In genomic region chr3:156781310-156782230, GRCh38 we compare ENCODE assay signal across 18 cellular contexts. TPM values are rescaled to one million over a fixed set of nuclear protein-coding genes. Genes with fewer than 3 reads are reported as not detected.
DNase-seq lines count a peak whose midpoint lies in the region; ATAC-seq, FAIRE-seq and TF ChIP-seq lines count a peak whose summit lies in the region.
"Had no signal": no experiment of that assay in that cellular context is flagged by ENCODE, and none has a peak within 500 bp of the region (broad histone marks: within the 10 kb centered on the region; RNA-seq: fewer than 3 reads in every experiment).

No MANE protein-coding gene starts in this region.

- intact Hi-C loops in OCI-LY7 (cut with micrococcal nuclease; ENCODE audit: unreplicated experiment) = no loop called here

- H3K36me3 ChIP-seq in brain microvascular endothelial cell (replicated peaks) = no peaks in the 10 kb centered on the region
- H3K36me3 ChIP-seq in keratinocyte (ENCODE audit: control insufficient read depth in 2 of 2, extremely low read depth in 1 of 2, insufficient read depth in 2 of 2, low read length in 2 of 2) = peaks cover 0 to 2% of the 10 kb centered on the region in 2 experiments
- no peaks in the 10 kb centered on the region for H3K36me3 ChIP-seq in OCI-LY7 (ENCODE audit: insufficient read depth, low read length)
- H3K36me3 ChIP-seq: vagina had no signal

- H3K9me3 ChIP-seq in keratinocyte (ENCODE audit: control insufficient read depth, low read depth, low read length) = no peaks in the 10 kb centered on the region
- H3K9me3 ChIP-seq in OCI-LY7 (ENCODE audit: low read length) = no peaks in the 10 kb centered on the region
- H3K9me3 ChIP-seq: vagina had no signal

- H3K4me2 ChIP-seq in keratinocyte (ENCODE audit: control insufficient read depth, extremely low read depth, insufficient read depth, low read depth, low read length) = peak overlapping the region; percentile 59
- H3K4me2 ChIP-seq in OCI-LY7 (ENCODE audit: low read length) = no peak overlapping the region

- no peaks in the 10 kb centered on the region for H3K9me1 ChIP-seq in keratinocyte (ENCODE audit: control insufficient read depth, extremely low read depth, insufficient read depth, low read length)

- ATAC-seq in HG03565 (IDR thresholded peaks at IDR 0.05; ENCODE audit: unreplicated experiment) (no peak), HG03521 (IDR thresholded peaks at IDR 0.05; ENCODE audit: unreplicated experiment) (no peak), GM21390 (IDR thresholded peaks at IDR 0.05; ENCODE audit: unreplicated experiment) (no peak)
- ATAC-seq: stimulated activated memory B cell treated with anti-CD40 and anti-IgM and Interleukin-4, amounts not matched to agents 10 μg/mL and 1 μg/mL and 100 μg/mL, for 72 hours had no signal

- POLR2A ChIA-PET in OCI-LY7 (lab: Charles Lee) = interaction anchor here (0.5 kb wide), 1 partner anchor 277 kb away, joined by 5 read pairs; no protein-coding TSS in a partner anchor

- no peaks in the 10 kb centered on the region for H3K9me2 ChIP-seq in OCI-LY7 (ENCODE audit: insufficient read depth, low read length)

- BruUV-seq in OCI-LY7 (replicated peaks; lab: Mats Ljungman, UMichigan) = no TSS peak

- H3K4me3 ChIP-seq in brain microvascular endothelial cell (ENCODE audit: low read depth, low read length) = no peak overlapping the region
- H3K4me3 ChIP-seq in keratinocyte (ENCODE audit: control insufficient read depth in 2 of 3, extremely low read depth in 1 of 3, insufficient read depth in 2 of 3, low read depth in 1 of 3, low read length in 3 of 3) = peak overlapping the region in 1 of 3 experiments; percentile 16
- no peak overlapping the region for H3K4me3 ChIP-seq in OCI-LY7 (ENCODE audit: low read depth, low read length, poor library complexity, severe bottlenecking)
- H3K4me3 ChIP-seq: vagina had no signal

- H3K9ac ChIP-seq in keratinocyte (ENCODE audit: control insufficient read depth, extremely low read depth, insufficient read depth, low read length) = peak overlapping the region; percentile 54

- FAIRE-seq in keratinocyte (lab: Jason Lieb, UNC) = peak; percentile 91

- DNase-seq in AG08395 (ENCODE audit: low spot score) (peak; percentile 37), LHCN-M2 (ENCODE audit: low read depth) (peak; percentile 63), brain microvascular endothelial cell (peak; percentile 69), keratinocyte (ENCODE audit: low read depth, low spot score) (no peak), OCI-LY7 (ENCODE audit: low spot score) (no peak)
- DNase-seq: activated CD4-positive, alpha-beta T cell treated with anti-CD3 and anti-CD28 coated beads, Interleukin-2, amount 10 ng/mL, durations not matched to agents 24 days and 14 days; anterior cingulate cortex; DND-41; effector CD4-positive, alpha-beta T cell; midbrain; NCI-H1694; NK-92 treated with Interleukin-12 subunit alpha and Interleukin-12 subunit beta, amount 100 ng/mL, for 24 hours; stimulated activated CD4-positive, alpha-beta T cell treated with anti-CD3 and anti-CD28 coated beads, Interleukin-1b, Interleukin-23, amount 100 ng/mL, for 48 hours had no signal

- H3K4me1 ChIP-seq in keratinocyte (ENCODE audit: control insufficient read depth, extremely low read depth, insufficient read depth, low read length) = peaks cover 48% of the 10 kb centered on the region
- no peaks in the 10 kb centered on the region for H3K4me1 ChIP-seq in OCI-LY7 (ENCODE audit: insufficient read depth, low read length, poor library complexity, severe bottlenecking)
- H3K4me1 ChIP-seq: vagina had no signal

- no peaks in the 10 kb centered on the region for H4K20me1 ChIP-seq in keratinocyte (ENCODE audit: control insufficient read depth, extremely low read depth, insufficient read depth, low read length)
- H4K20me1 ChIP-seq in OCI-LY7 (ENCODE audit: insufficient read depth, low read length) = no peaks in the 10 kb centered on the region

- H2AFZ ChIP-seq in keratinocyte (ENCODE audit: control insufficient read depth, low read length) = peak overlapping the region; percentile 21
- H2AFZ ChIP-seq in OCI-LY7 (ENCODE audit: low read length) = no peak overlapping the region

- H3K27me3 ChIP-seq in brain microvascular endothelial cell (replicated peaks) = no peaks in the 10 kb centered on the region
- H3K27me3 ChIP-seq in keratinocyte (ENCODE audit: control insufficient read depth, extremely low read depth, insufficient read depth, low read length) = no peaks in the 10 kb centered on the region
- H3K27me3 ChIP-seq: vagina had no signal

- CTCF ChIA-PET in OCI-LY7 (lab: Charles Lee; ENCODE audit: unreplicated experiment) = no interaction called here

- in situ Hi-C loops in brain microvascular endothelial cell (cut with HindIII; ENCODE audit: low pct_ligation_motif_present, low sequenced_read_pairs) = no loop called here

- no peak for TF ChIP-seq CTCF in brain microvascular endothelial cell (IDR thresholded peaks at IDR 0.05; ENCODE audit: low read depth, low read length, missing control alignments)
- TF ChIP-seq CTCF in keratinocyte (optimal IDR thresholded peaks at IDR 0.05 in 1 of 3, IDR thresholded peaks at IDR 0.05 in 1 of 3, conservative IDR thresholded peaks at IDR 0.05 in 1 of 3; ENCODE audit: extremely low read depth in 1 of 3, insufficient read depth in 2 of 3, low read length in 3 of 3) = no peak
- TF ChIP-seq CTCF in OCI-LY7 (conservative IDR thresholded peaks at IDR 0.05; ENCODE audit: low read length) = no peak

- H3K79me2 ChIP-seq in keratinocyte (ENCODE audit: control insufficient read depth, insufficient read depth, low read length) = peaks cover 4% of the 10 kb centered on the region
- no peaks in the 10 kb centered on the region for H3K79me2 ChIP-seq in OCI-LY7 (ENCODE audit: insufficient read depth, low read depth, low read length)

- peak overlapping the region; percentile 64 for H3K27ac ChIP-seq in brain microvascular endothelial cell
- H3K27ac ChIP-seq in keratinocyte (ENCODE audit: control insufficient read depth, insufficient read depth, low read length) = peak overlapping the region; percentile 90
- no peak overlapping the region for H3K27ac ChIP-seq in OCI-LY7 (ENCODE audit: low read depth, low read length, poor library complexity, severe bottlenecking)
- H3K27ac ChIP-seq: vagina had no signal

- dilution Hi-C loops in keratinocyte (cut with MboI; ENCODE audit: extremely low pct_ligation_motif_present, low sequenced_read_pairs) = no loop called here

RNA-seq across cellular contexts. Expression of gene LEKR1, which starts 44.6 kb away (rescaled TPM):
- total RNA-seq in LHCN-M2 (2014; rRNA removed) (0.34 and 1.5 TPM in 2 replicates), OCI-LY7 (2022) (not detected in 2 replicates)
- 0.89 TPM for polyA plus RNA-seq in LHCN-M2 (2012)
- 0.14 to 0.63 TPM in 2 of 3 replicates, not detected in the other for polyA plus RNA-seq in keratinocyte
- 0.54 TPM for polyA plus RNA-seq in keratinocyte (2011; ENCODE audit: low read depth)
- 0.23 and 0.30 TPM in 2 replicates for polyA plus RNA-seq in keratinocyte (2011; cell fraction: cytosol; rRNA removed)
- 0.12 and 0.36 TPM in 2 replicates for polyA plus RNA-seq in keratinocyte (2011; cell fraction: nucleus; rRNA removed)
- 0.16 and 0.70 TPM in 2 replicates for polyA plus RNA-seq in keratinocyte (2012; ENCODE audit: low replicate concordance)
- polyA minus RNA-seq in keratinocyte = 0.40 to 0.99 TPM in 2 of 3 replicates, not detected in the other
- polyA minus RNA-seq in keratinocyte (2011; cell fraction: cytosol; rRNA and poly(A)+ RNA removed) = not detected
- 2.4 and 4.9 TPM in 2 replicates for polyA minus RNA-seq in keratinocyte (2011; cell fraction: nucleus; rRNA and poly(A)+ RNA removed)
- 0.16 TPM in 1 of 2 replicates, not detected in the other for total RNA-seq in OCI-LY7 (2014; rRNA removed; shearing (Covaris generic))
- total RNA-seq: vagina had no signal

Comparison
In these comparisons a context has a peak if more than half of its experiments do, and no peak if none do; other contexts are left out.
1. DNase-seq: peak in AG08395 (single experiment), LHCN-M2 (single experiment) and brain microvascular endothelial cell (single experiment); none in keratinocyte (single experiment) and OCI-LY7 (single experiment).